Comparison of ENCODE assay signal across 29 cellular contexts in genomic region chr11:45304992-45305335, GRCh38. TPM values are rescaled to one million over a fixed set of nuclear protein-coding genes. Genes with fewer than 3 reads are reported as not detected.
"Had no signal": no experiment of that assay in that cellular context is flagged by ENCODE, and none has a peak within 500 bp of the region (broad histone marks: within the 10 kb centered on the region; RNA-seq: fewer than 3 reads in every experiment).

No MANE protein-coding gene starts in this region.

- H3K36me3 Mint-ChIP-seq: activated naive CD4-positive, alpha-beta T cell treated with anti-CD3 and anti-CD28 coated beads, Interleukin-2, amount 50 U/mL, for 24 hours; activated naive CD8-positive, alpha-beta T cell treated with anti-CD3 and anti-CD28 coated beads, Interleukin-2, amount 10 ng/mL, durations not matched to agents 7 days and 5 days had no signal

- FAIRE-seq: astrocyte, K562 had no signal

- H3K27me3 ChIP-seq: body of pancreas, breast epithelium had no signal

- H3K9me3 Mint-ChIP-seq: activated CD4-positive, alpha-beta T cell treated with anti-CD3 and anti-CD28 coated beads, Interleukin-2, amount 10 ng/mL, durations not matched to agents 24 days and 14 days; activated naive CD4-positive, alpha-beta T cell treated with anti-CD3 and anti-CD28 coated beads, Interleukin-2, amount 50 U/mL, for 24 hours; activated naive CD8-positive, alpha-beta T cell treated with anti-CD3 and anti-CD28 coated beads, Interleukin-2, amount 10 ng/mL, durations not matched to agents 7 days and 5 days had no signal

- H3K27ac ChIP-seq: body of pancreas, breast epithelium, SJCRH30, SK-N-MC had no signal

- H3K4me3 Mint-ChIP-seq: activated CD4-positive, alpha-beta T cell treated with anti-CD3 and anti-CD28 coated beads, Interleukin-2, amount 10 ng/mL, durations not matched to agents 24 days and 14 days; activated CD8-positive, alpha-beta T cell treated with anti-CD3 and anti-CD28 coated beads, Interleukin-2, amount 10 ng/mL, durations not matched to agents 7 days and 5 days; activated naive CD4-positive, alpha-beta T cell treated with anti-CD3 and anti-CD28 coated beads, Interleukin-2, amount 50 U/mL, for 24 hours; activated naive CD8-positive, alpha-beta T cell treated with anti-CD3 and anti-CD28 coated beads, Interleukin-2, amount 10 ng/mL, durations not matched to agents 7 days and 5 days had no signal

- ATAC-seq: activated CD8-positive, alpha-beta T cell treated with anti-CD3 and anti-CD28 coated beads, Interleukin-2, amount 10 ng/mL, durations not matched to agents 7 days and 5 days; body of pancreas; K562 had no signal

- H3K27ac Mint-ChIP-seq: activated CD4-positive, alpha-beta T cell treated with anti-CD3 and anti-CD28 coated beads, Interleukin-2, amount 10 ng/mL, durations not matched to agents 24 days and 14 days; activated CD8-positive, alpha-beta T cell treated with anti-CD3 and anti-CD28 coated beads, Interleukin-2, amount 10 ng/mL, durations not matched to agents 7 days and 5 days; activated naive CD4-positive, alpha-beta T cell treated with anti-CD3 and anti-CD28 coated beads, Interleukin-2, amount 50 U/mL, for 24 hours; activated naive CD8-positive, alpha-beta T cell treated with anti-CD3 and anti-CD28 coated beads, Interleukin-2, amount 10 ng/mL, durations not matched to agents 7 days and 5 days had no signal

- H3K4me1 ChIP-seq: body of pancreas, breast epithelium, SJCRH30 had no signal

- DNase-seq: activated CD4-positive, alpha-beta T cell treated with anti-CD3 and anti-CD28 coated beads, Interleukin-2, amount 10 ng/mL, durations not matched to agents 24 days and 14 days; activated CD4-positive, alpha-beta T cell treated with anti-CD3 and anti-CD28 coated beads, Interleukin-2, amount 50 U/mL, for 4 hours; activated CD8-positive, alpha-beta memory T cell treated with anti-CD3 and anti-CD28 coated beads, Interleukin-2, amount 50 U/mL, for 4 hours; activated CD8-positive, alpha-beta T cell treated with anti-CD3 and anti-CD28 coated beads, Interleukin-2, amount 10 ng/mL, durations not matched to agents 7 days and 5 days; activated naive CD4-positive, alpha-beta T cell treated with Interleukin-2 at 50 U/mL for 16 hours; activated naive CD8-positive, alpha-beta T cell treated with anti-CD3 and anti-CD28 coated beads, Interleukin-2, amount 10 ng/mL, durations not matched to agents 7 days and 5 days; activated T-cell treated with anti-CD3 and anti-CD28 coated beads, Interleukin-2, amount 50 U/mL, for 48 hours; amygdala; body of pancreas; NCI-H1048; NCI-H1436 treated with DMSO at 0.1 percent for 48 hours; NCI-H187; NCI-H2029 treated with DMSO at 0.1 percent for 48 hours; NCI-H2107; NCI-H2171; NCI-H510A; NCI-H526; NCI-H748 treated with DMSO at 0.1 percent for 48 hours; OCI-M1; SHP77; SJCRH30; T1000 had no signal

- H3K4me3 ChIP-seq: body of pancreas, breast epithelium, K562, SJCRH30, SK-N-MC had no signal

- H3K9me3 ChIP-seq: body of pancreas, breast epithelium, SJCRH30 had no signal

- H3K36me3 ChIP-seq: breast epithelium, SJCRH30 had no signal

- H3K4me1 Mint-ChIP-seq: activated CD4-positive, alpha-beta T cell treated with anti-CD3 and anti-CD28 coated beads, Interleukin-2, amount 10 ng/mL, durations not matched to agents 24 days and 14 days; activated naive CD4-positive, alpha-beta T cell treated with anti-CD3 and anti-CD28 coated beads, Interleukin-2, amount 50 U/mL, for 24 hours had no signal

- H3K27me3 Mint-ChIP-seq: activated naive CD4-positive, alpha-beta T cell treated with anti-CD3 and anti-CD28 coated beads, Interleukin-2, amount 50 U/mL, for 24 hours had no signal

RNA-seq across cellular contexts. Expression of gene SYT13, which starts 18.8 kb away (rescaled TPM):
- total RNA-seq: activated CD4-positive, alpha-beta T cell treated with anti-CD3 and anti-CD28 coated beads, Interleukin-2, amount 10 ng/mL, durations not matched to agents 24 days and 14 days; activated CD8-positive, alpha-beta T cell treated with anti-CD3 and anti-CD28 coated beads, Interleukin-2, amount 10 ng/mL, durations not matched to agents 7 days and 5 days; activated naive CD8-positive, alpha-beta T cell treated with anti-CD3 and anti-CD28 coated beads, Interleukin-2, amount 10 ng/mL, durations not matched to agents 7 days and 5 days; SJCRH30; T-helper 1 cell treated with Interleukin-12 subunit alpha and Interleukin-12 subunit beta and Interleukin-4 antibody, amounts not matched to agents 30 ng/mL and 1 ng/mL, for 36 hours; T-helper 2 cell treated with Interferon-gamma antibody and Interleukin-4, amounts not matched to agents 100 ng/mL and 5 ng/mL, for 36 hours had no signal
